19 cellular contexts compared by ENCODE assay signal in genomic region chr16:76389126-76389525, GRCh38.
A peak's percentile ranks its signal among the peaks of the same experiment; 100 is the strongest.
DNase-seq lines count a peak whose midpoint lies in the region; ATAC-seq and TF ChIP-seq lines count a peak whose summit lies in the region.
"Had no signal": no experiment of that assay in that cellular context is flagged by ENCODE, and none has a peak within 500 bp of the region (broad histone marks: within the 10 kb centered on the region; RNA-seq: fewer than 3 reads in every experiment).

No MANE protein-coding gene starts in this region.

- no peak overlapping the region for H3K4me3 Mint-ChIP-seq in chondrocyte (ENCODE audit: unreplicated experiment)

- no peaks in the 10 kb centered on the region for H3K9me3 Mint-ChIP-seq in chondrocyte (ENCODE audit: low read depth)

- TF ChIP-seq RAD21 in SK-N-SH (IDR thresholded peaks at IDR 0.05; ENCODE audit: low read length), result no peak

- DNase-seq in Daoy (ENCODE audit: low read depth), result peak; percentile 25
- DNase-seq in SK-N-SH, result no peak
- peak; percentile 63 for DNase-seq in epithelial cell of esophagus (ENCODE audit: low read depth)
- peak; percentile 18 for DNase-seq in iris pigment epithelial cell (ENCODE audit: low read depth)
- no peak for DNase-seq in chondrocyte (ENCODE audit: low spot score)
- DNase-seq in activated T-cell treated with anti-CD3 and anti-CD28 coated beads, Interleukin-2, amount 50 U/mL, for 1 hour, result no peak
- no peak for DNase-seq in GM19238 (ENCODE audit: insufficient read length, low spot score)
- DNase-seq: DMS53; HCEC 1CT; KG1; NCI-H1092; NCI-H1694; NCI-H2107; NCI-H226; NCI-H69; NK-92 treated with Interleukin-12 subunit alpha and Interleukin-12 subunit beta, amount 100 ng/mL, for 24 hours; OCI-M1 had no signal

- H3F3A ChIP-seq in SK-N-SH (replicated peaks; ENCODE audit: insufficient read depth), result no peaks in the 10 kb centered on the region

- CTCF ChIA-PET in SK-N-SH (lab: Yijun Ruan, JAX), result no interaction called here

- H3K36me3 Mint-ChIP-seq in chondrocyte (ENCODE audit: low read depth), result no peaks in the 10 kb centered on the region

- H3K4me1 ChIP-seq in SK-N-SH (ENCODE audit: control insufficient read depth in 1 of 2, insufficient read depth in 2 of 2, low read depth in 1 of 2, low read length in 1 of 2), result peaks cover 0 to 2% of the 10 kb centered on the region in 2 experiments; a peak in 1 of 4 replicates

- no peaks in the 10 kb centered on the region for H3K27me3 ChIP-seq in SK-N-SH (ENCODE audit: insufficient read depth)

- no peak overlapping the region for H3K9ac ChIP-seq in SK-N-SH

- H3K27me3 Mint-ChIP-seq in chondrocyte (ENCODE audit: low read depth), result no peaks in the 10 kb centered on the region

- H3K9me3 ChIP-seq in SK-N-SH, result no peaks in the 10 kb centered on the region

- no peak for TF ChIP-seq CTCF in SK-N-SH (IDR thresholded peaks at IDR 0.05)
- no peak for TF ChIP-seq CTCF in epithelial cell of esophagus (IDR thresholded peaks at IDR 0.05; ENCODE audit: insufficient read depth, low read depth, low read length, missing control alignments)
- no peak for TF ChIP-seq CTCF in chondrocyte (IDR thresholded peaks at IDR 0.05)

- WGBS in SK-N-SH (ENCODE audit: low lambda C conversion rate), result 39% methylated on average over 6 of the region's 6 CpGs

- H3K4me3 ChIP-seq in SK-N-SH (ENCODE audit: low read depth in 2 of 2, low read length in 1 of 2) (no peak overlapping the region), epithelial cell of esophagus (ENCODE audit: low read length) (no peak overlapping the region)

- H2AFZ ChIP-seq in SK-N-SH (ENCODE audit: low read depth), result no peak overlapping the region

- no peak overlapping the region for H3K4me2 ChIP-seq in SK-N-SH

- H3K36me3 ChIP-seq in SK-N-SH (replicated peaks in 1 of 2; ENCODE audit: control insufficient read depth in 1 of 2, insufficient read depth in 2 of 2, low read length in 1 of 2), result no peaks in the 10 kb centered on the region

- POLR2A ChIA-PET in SK-N-SH (lab: Yijun Ruan, JAX), result no interaction called here

- H3K27ac Mint-ChIP-seq in chondrocyte (ENCODE audit: unreplicated experiment), result no peak overlapping the region

- no peak overlapping the region for H3K27ac ChIP-seq in SK-N-SH (ENCODE audit: low read depth in 2 of 2, low read length in 1 of 2)
- H3K27ac ChIP-seq: C4-2B had no signal

- H3K79me2 ChIP-seq in SK-N-SH (ENCODE audit: insufficient read depth), result no peaks in the 10 kb centered on the region

- no peaks in the 10 kb centered on the region for H3K4me1 Mint-ChIP-seq in chondrocyte (ENCODE audit: low read depth)

- no peak for TF ChIP-seq EP300 in SK-N-SH (IDR thresholded peaks at IDR 0.05; ENCODE audit: borderline replicate concordance in 1 of 2, low read depth in 1 of 2, low read length in 1 of 2)

- no peaks in the 10 kb centered on the region for H4K20me1 ChIP-seq in SK-N-SH (ENCODE audit: insufficient read depth)

- no peaks in the 10 kb centered on the region for H3K9me2 ChIP-seq in SK-N-SH

- no peak for ATAC-seq in HG02571 (IDR thresholded peaks at IDR 0.05; ENCODE audit: unreplicated experiment)

TF ChIP-seq in SK-N-SH, 30 proteins besides CTCF, POLR2A, EP300 and RAD21:
- TF ChIP-seq, protein P1, sequence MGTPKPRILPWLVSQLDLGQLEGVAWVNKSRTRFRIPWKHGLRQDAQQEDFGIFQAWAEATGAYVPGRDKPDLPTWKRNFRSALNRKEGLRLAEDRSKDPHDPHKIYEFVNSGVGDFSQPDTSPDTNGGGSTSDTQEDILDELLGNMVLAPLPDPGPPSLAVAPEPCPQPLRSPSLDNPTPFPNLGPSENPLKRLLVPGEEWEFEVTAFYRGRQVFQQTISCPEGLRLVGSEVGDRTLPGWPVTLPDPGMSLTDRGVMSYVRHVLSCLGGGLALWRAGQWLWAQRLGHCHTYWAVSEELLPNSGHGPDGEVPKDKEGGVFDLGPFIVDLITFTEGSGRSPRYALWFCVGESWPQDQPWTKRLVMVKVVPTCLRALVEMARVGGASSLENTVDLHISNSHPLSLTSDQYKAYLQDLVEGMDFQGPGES (IDR thresholded peaks at IDR 0.05; ENCODE audit: low read depth, low read length), result no peak
- TF ChIP-seq EZH2phosphoT487 (IDR thresholded peaks at IDR 0.05; ENCODE audit: borderline replicate concordance, low read depth) (no peak), PBX3 (IDR thresholded peaks at IDR 0.05) (0 out of 2 replicates have a peak, but pooled peaks have one; percentile 32), RCOR1 (IDR thresholded peaks at IDR 0.05; ENCODE audit: low read length) (no peak), GABPA (IDR thresholded peaks at IDR 0.05; ENCODE audit: low read depth) (no peak), MEF2A (IDR thresholded peaks at IDR 0.05; ENCODE audit: borderline replicate concordance, low read depth) (no peak), TCF12 (IDR thresholded peaks at IDR 0.05) (peak; percentile 29; the same call in 1 of the 2 replicates)
- TF ChIP-seq, protein P2, sequence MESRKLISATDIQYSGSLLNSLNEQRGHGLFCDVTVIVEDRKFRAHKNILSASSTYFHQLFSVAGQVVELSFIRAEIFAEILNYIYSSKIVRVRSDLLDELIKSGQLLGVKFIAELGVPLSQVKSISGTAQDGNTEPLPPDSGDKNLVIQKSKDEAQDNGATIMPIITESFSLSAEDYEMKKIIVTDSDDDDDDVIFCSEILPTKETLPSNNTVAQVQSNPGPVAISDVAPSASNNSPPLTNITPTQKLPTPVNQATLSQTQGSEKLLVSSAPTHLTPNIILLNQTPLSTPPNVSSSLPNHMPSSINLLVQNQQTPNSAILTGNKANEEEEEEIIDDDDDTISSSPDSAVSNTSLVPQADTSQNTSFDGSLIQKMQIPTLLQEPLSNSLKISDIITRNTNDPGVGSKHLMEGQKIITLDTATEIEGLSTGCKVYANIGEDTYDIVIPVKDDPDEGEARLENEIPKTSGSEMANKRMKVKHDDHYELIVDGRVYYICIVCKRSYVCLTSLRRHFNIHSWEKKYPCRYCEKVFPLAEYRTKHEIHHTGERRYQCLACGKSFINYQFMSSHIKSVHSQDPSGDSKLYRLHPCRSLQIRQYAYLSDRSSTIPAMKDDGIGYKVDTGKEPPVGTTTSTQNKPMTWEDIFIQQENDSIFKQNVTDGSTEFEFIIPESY (IDR thresholded peaks at IDR 0.05; ENCODE audit: borderline replicate concordance, low read depth), result no peak

Comparison
In these comparisons a context has a peak if more than half of its experiments do, and no peak if none do; other contexts are left out.
1. DNase-seq: peak in Daoy (single experiment), epithelial cell of esophagus (single experiment) and iris pigment epithelial cell (single experiment); none in SK-N-SH (single experiment), chondrocyte (single experiment), activated T-cell treated with anti-CD3 and anti-CD28 coated beads, Interleukin-2, amount 50 U/mL, for 1 hour (single experiment) and GM19238 (single experiment).